8 cellular contexts compared by ENCODE assay signal in genomic region chr3:142369576-142369975, GRCh38.
DNase-seq lines count a peak whose midpoint lies in the region; ATAC-seq, FAIRE-seq and TF ChIP-seq lines count a peak whose summit lies in the region.
"Not testable (repeated sequence)": the region's sequence is repeated elsewhere in the genome, so short reads cannot be mapped to it uniquely, and the experiment has no call there.

No MANE protein-coding gene starts in this region.

- 83% methylated on average over 6 of the region's 6 CpGs for WGBS in A549 (ENCODE audit: missing lambda C conversion rate)

- not testable (repeated sequence) for FAIRE-seq in A549 (lab: Jason Lieb, UNC)

- not testable (repeated sequence) for H3K4me1 Mint-ChIP-seq in HFFc6 (ENCODE audit: low read depth)

- TF ChIP-seq EP300 in A549 (IDR thresholded peaks at IDR 0.05) = not testable (repeated sequence)

- ATAC-seq in A549 = not testable (repeated sequence)

- not testable (repeated sequence) for TF ChIP-seq POLR2A in A549 (IDR thresholded peaks at IDR 0.05; ENCODE audit: low read length)

- not testable (repeated sequence) for H3K4me3 ChIP-seq in A549; choroid plexus epithelial cell (ENCODE audit: low read depth, low read length); retinal pigment epithelial cell (ENCODE audit: low read length)

- H3K27me3 Mint-ChIP-seq in HFFc6 (ENCODE audit: insufficient read depth) = not testable (repeated sequence)

- DNase-seq in A549 (ENCODE audit: low read depth in 1 of 2, low spot score in 1 of 2) = not testable (repeated sequence)
- DNase-seq in ELR (ENCODE audit: low read depth) (peak; percentile 40), HFFc6 (peak; percentile 4), M059J (ENCODE audit: low read depth) (peak; percentile 58), RKO (ENCODE audit: low spot score) (peak; percentile 32), amniotic epithelial cell (ENCODE audit: low read depth) (peak; percentile 30), choroid plexus epithelial cell (ENCODE audit: low read depth) (peak; percentile 27), retinal pigment epithelial cell (ENCODE audit: low read depth) (peak; percentile 1)

- not testable (repeated sequence) for H3K36me3 Mint-ChIP-seq in HFFc6 (ENCODE audit: low read depth)

- H3K9me3 ChIP-seq in A549 = not testable (repeated sequence)

- not testable (repeated sequence) for H3K27ac Mint-ChIP-seq in HFFc6

- not testable (repeated sequence) for H3K4me2 ChIP-seq in A549

- H3K9me3 Mint-ChIP-seq in HFFc6 = not testable (repeated sequence)

- not testable (repeated sequence) for TF ChIP-seq RAD21 in A549 (conservative IDR thresholded peaks at IDR 0.05 in 1 of 2, IDR thresholded peaks at IDR 0.05 in 1 of 2)

- not testable (repeated sequence) for H3K4me3 Mint-ChIP-seq in HFFc6

- not testable (repeated sequence) for H3K4me1 ChIP-seq in A549

- POLR2A ChIA-PET in A549 (lab: Yijun Ruan, JAX) = not testable (repeated sequence)

- TF ChIP-seq CTCF in A549 (IDR thresholded peaks at IDR 0.05); HFFc6 (IDR thresholded peaks at IDR 0.05); choroid plexus epithelial cell (conservative IDR thresholded peaks at IDR 0.05; ENCODE audit: low read depth, low read length); retinal pigment epithelial cell (conservative IDR thresholded peaks at IDR 0.05; ENCODE audit: low read depth, low read length): not testable (repeated sequence)

- CTCF ChIA-PET in A549 (lab: Yijun Ruan, JAX) = interaction anchor here (1.1 kb wide), 1 partner anchor 24 kb away, joined by 5 read pairs; no protein-coding TSS in a partner anchor

- not testable (repeated sequence) for H3K27ac ChIP-seq in A549

TF ChIP-seq in A549, 52 proteins besides CTCF, POLR2A, EP300 and RAD21:
- not testable (repeated sequence) for TF ChIP-seq FOSL2 (IDR thresholded peaks at IDR 0.05)
- peak; percentile 70 for TF ChIP-seq FOSL2 (CRISPR knock-in tag; IDR thresholded peaks at IDR 0.05)
